8 cellular contexts compared by ENCODE assay signal in the genomic region with DNA sequence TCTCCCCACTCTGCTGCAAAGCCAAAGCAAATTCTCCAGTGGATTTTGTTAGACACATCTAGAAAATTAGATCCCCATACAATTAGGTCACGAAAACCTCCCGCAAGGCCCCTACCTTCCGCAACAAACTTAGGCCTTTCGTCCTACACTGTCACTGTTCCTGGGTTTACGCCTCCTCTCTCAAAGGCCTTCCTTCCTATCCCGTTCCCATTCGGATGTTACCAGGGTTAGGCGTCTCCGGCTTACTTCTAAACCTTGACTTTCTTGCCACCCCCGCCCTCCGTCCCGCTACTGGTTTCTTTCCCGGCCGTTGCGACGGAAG. TPM values are rescaled to one million over a fixed set of nuclear protein-coding genes. Genes with fewer than 3 reads are reported as not detected.
DNase-seq lines count a peak whose midpoint lies in the region; ATAC-seq and TF ChIP-seq lines count a peak whose summit lies in the region.

No MANE protein-coding gene starts in this region.

- TF ChIP-seq CTCF in OCI-LY1 (IDR thresholded peaks at IDR 0.05; ENCODE audit: low read length) (no peak), epithelial cell of esophagus (IDR thresholded peaks at IDR 0.05; ENCODE audit: insufficient read depth, low read depth, low read length, missing control alignments) (no peak), neural crest cell (conservative IDR thresholded peaks at IDR 0.05) (no peak)

- DNase-seq in COLO829 (ENCODE audit: low spot score) (peak; percentile 38), epithelial cell of esophagus (ENCODE audit: low read depth) (no peak), neural crest cell (ENCODE audit: low read depth, low spot score) (no peak), GM03348 (ENCODE audit: low spot score) (no peak), NCI-H1105 treated with DMSO at 0.1 percent for 48 hours (lab: John Stamatoyannopoulos, UW) (no peak)

- H3K4me3 ChIP-seq in OCI-LY1 (ENCODE audit: low read depth, low read length, poor library complexity, severe bottlenecking) (peak overlapping the region; percentile 88), epithelial cell of esophagus (ENCODE audit: low read length) (peak overlapping the region; percentile 92)

- no peaks in the 10 kb centered on the region for H3F3A ChIP-seq in OCI-LY1 (ENCODE audit: insufficient read depth, low read length)

- H3K4me2 ChIP-seq in OCI-LY1 (ENCODE audit: low read length) = peak overlapping the region; percentile 67

- H3K36me3 ChIP-seq in OCI-LY1 (ENCODE audit: insufficient read depth, low read length) = peaks cover 39% of the 10 kb centered on the region

- no peaks in the 10 kb centered on the region for H4K20me1 ChIP-seq in OCI-LY1 (ENCODE audit: insufficient read depth, low read length)

- peaks cover 5% of the 10 kb centered on the region for H3K27me3 Mint-ChIP-seq in neural crest cell (ENCODE audit: low read depth)

- H3K27ac Mint-ChIP-seq in neural crest cell (ENCODE audit: unreplicated experiment) = peak overlapping the region; percentile 99

- peaks cover 8% of the 10 kb centered on the region for H3K36me3 Mint-ChIP-seq in neural crest cell (ENCODE audit: low read depth)

- H3K9ac ChIP-seq in OCI-LY1 (ENCODE audit: low read length) = peak overlapping the region; percentile 91

- ATAC-seq in GM21717 (IDR thresholded peaks at IDR 0.05; ENCODE audit: unreplicated experiment) = peak; percentile 29
- no peak for ATAC-seq in HG02884 (IDR thresholded peaks at IDR 0.05; ENCODE audit: unreplicated experiment)

- H3K9me3 Mint-ChIP-seq in neural crest cell = no peaks in the 10 kb centered on the region

- H3K9me2 ChIP-seq in OCI-LY1 (ENCODE audit: low read depth, low read length) = no peaks in the 10 kb centered on the region

- peak overlapping the region; percentile 84 for H3K27ac ChIP-seq in OCI-LY1 (ENCODE audit: low read depth, low read length, poor library complexity, severe bottlenecking)

- H3K4me3 Mint-ChIP-seq in neural crest cell = peak overlapping the region; percentile 94

- no peaks in the 10 kb centered on the region for H3K9me3 ChIP-seq in OCI-LY1 (ENCODE audit: low read length)

- peaks cover 12% of the 10 kb centered on the region for H3K79me2 ChIP-seq in OCI-LY1 (ENCODE audit: insufficient read depth, low read length)

- peaks cover 23% of the 10 kb centered on the region for H3K4me1 ChIP-seq in OCI-LY1 (ENCODE audit: insufficient read depth, low read length, severe bottlenecking)

- 0 out of 2 replicates have a peak overlapping the region, but pooled peaks have one; percentile 11 for H2AFZ ChIP-seq in OCI-LY1 (ENCODE audit: low read length)

- peaks cover 34% of the 10 kb centered on the region for H3K4me1 Mint-ChIP-seq in neural crest cell

- no peaks in the 10 kb centered on the region for H3K27me3 ChIP-seq in OCI-LY1 (ENCODE audit: insufficient read depth, low read length)

RNA-seq across cellular contexts. Expression of a gene that starts 0.8 kb away (rescaled TPM):
- total RNA-seq in neural crest cell = 16.9 and 25.5 TPM in 2 replicates

RNA-seq across cellular contexts. Expression of a gene that starts 32.6 kb away (rescaled TPM):
- total RNA-seq in neural crest cell = 30.0 and 33.3 TPM in 2 replicates
